In genomic region chr19:48444129-48444932, GRCh38 we compare ENCODE assay signal across 8 cellular contexts. TPM values are rescaled to one million over a fixed set of nuclear protein-coding genes. Genes with fewer than 3 reads are reported as not detected.
A peak's percentile ranks its signal among the peaks of the same experiment; 100 is the strongest.
DNase-seq lines count a peak whose midpoint lies in the region; ATAC-seq, FAIRE-seq and TF ChIP-seq lines count a peak whose summit lies in the region.

No MANE protein-coding gene starts in this region.

- H3K14ac ChIP-seq in H1 (ENCODE audit: insufficient read length) = no peak overlapping the region

- no peaks in the 10 kb centered on the region for H3K9me3 ChIP-seq in H1 (ENCODE audit: insufficient read depth in 2 of 2, low read depth in 1 of 2, low read length in 1 of 2)

- H3K4me2 ChIP-seq in H1 (ENCODE audit: insufficient read depth in 1 of 2, low read depth in 2 of 2, low read length in 2 of 2) = peak overlapping the region; percentile 53 to 85

- TF ChIP-seq RAD21 in H1 (IDR thresholded peaks at IDR 0.05 in 1 of 2, conservative IDR thresholded peaks at IDR 0.05 in 1 of 2; ENCODE audit: low read depth in 2 of 2, low read length in 2 of 2) = no peak

- no peak overlapping the region for H4K91ac ChIP-seq in H1 (replicated peaks; ENCODE audit: insufficient read length, low read length)

- peaks cover 9% of the 10 kb centered on the region for H3K23me2 ChIP-seq in H1 (ENCODE audit: low read depth, low read length)

- no peak for TF ChIP-seq CTCF in GM12864 (IDR thresholded peaks at IDR 0.05; ENCODE audit: low read depth, low read length, missing control alignments)
- TF ChIP-seq CTCF in H1 (IDR thresholded peaks at IDR 0.05; ENCODE audit: control extremely low read depth in 1 of 3, insufficient read depth in 1 of 3, low read depth in 1 of 3, low read length in 3 of 3) = no peak

- H2BK20ac ChIP-seq in H1 (ENCODE audit: low read length) = no peak overlapping the region

- peaks cover 0 to 5% (median 4%) of the 10 kb centered on the region in 4 experiments; a peak in 4 of 7 replicates for H3K4me1 ChIP-seq in H1 (replicated peaks in 1 of 4; ENCODE audit: control insufficient read depth in 3 of 4, insufficient read depth in 4 of 4, low read length in 3 of 4)

- H2AK5ac ChIP-seq in H1 (ENCODE audit: low read depth, low read length) = 0 out of 2 replicates have a peak overlapping the region, but pooled peaks have one; percentile 24

- peak overlapping the region; percentile 17; the same call in 1 of the 2 replicates for H2BK12ac ChIP-seq in H1 (ENCODE audit: low read depth, low read length)

- no peak overlapping the region for H3K56ac ChIP-seq in H1 (replicated peaks; ENCODE audit: insufficient read length, low read depth, low read length)

- CTCF ChIA-PET in H1 (lab: Charles Lee; ENCODE audit: partially characterized antibody) = interaction anchor here (0.5 to 1.6 kb wide), 5 partner anchors 11 to 1013 kb away, joined by 3 to 8 read pairs (median 4); no protein-coding TSS in a partner anchor

- H3K79me1 ChIP-seq in H1 (ENCODE audit: low read depth, low read length) = peaks cover 2% of the 10 kb centered on the region; the same call in 1 of the 2 replicates

- H3K4ac ChIP-seq in H1 (replicated peaks; ENCODE audit: insufficient read length, low read depth, low read length) = no peak overlapping the region

- no peak overlapping the region for H2AFZ ChIP-seq in H1 (ENCODE audit: low read length)

- intact Hi-C loops in sciatic nerve (cut with DNase I) = no loop called here

- no peak overlapping the region for H2BK15ac ChIP-seq in H1 (ENCODE audit: low read length)

- POLR2A ChIA-PET in H1 (lab: Charles Lee; ENCODE audit: partially characterized antibody) = interaction anchor here (1.0 to 3.0 kb wide), 11 partner anchors 10 to 53 kb away, joined by 3 to 13 read pairs (median 5); partner anchors contain the start of genes KCNJ14 and KDELR1

- H4K5ac ChIP-seq in H1 (ENCODE audit: insufficient read length, low read depth, low read length) = no peak overlapping the region

- ATAC-seq in sciatic nerve (peak; percentile 3), GM18505 (IDR thresholded peaks at IDR 0.05; ENCODE audit: unreplicated experiment) (no peak), HG02798 (IDR thresholded peaks at IDR 0.05; ENCODE audit: poor library complexity, unreplicated experiment) (no peak)

- no peak overlapping the region for H4K8ac ChIP-seq in H1 (ENCODE audit: extremely low read depth, insufficient read depth, low read length)

- 91% methylated on average over 37 of the region's 38 CpGs; no CpG with 5 or more reads in 1 of the 2 experiments for WGBS in H1 (ENCODE audit: extremely low coverage in 1 of 2, insufficient coverage in 1 of 2, insufficient read length in 1 of 2, insufficient replicate concordance in 2 of 2, low coverage in 1 of 2, low lambda C conversion rate in 2 of 2, missing lambda C conversion rate in 1 of 2), 2 experiments

- H4K20me1 ChIP-seq in H1 (replicated peaks in 1 of 2; ENCODE audit: control insufficient read depth in 1 of 2, insufficient read depth in 2 of 2, low read length in 2 of 2) = peaks cover 0 to 9% of the 10 kb centered on the region in 2 experiments

- H3K27me3 ChIP-seq in H1 (replicated peaks in 1 of 4; ENCODE audit: control insufficient read depth in 3 of 4, extremely low read depth in 1 of 4, insufficient read depth in 3 of 4, low read length in 3 of 4) = no peaks in the 10 kb centered on the region

- no peak overlapping the region for H3K18ac ChIP-seq in H1 (ENCODE audit: extremely low read depth, low read length)

- no peak overlapping the region for H3K23ac ChIP-seq in H1 (ENCODE audit: insufficient read length)

- TF ChIP-seq POLR2A in H1 (IDR thresholded peaks at IDR 0.05; ENCODE audit: control extremely low read depth in 1 of 2, low read depth in 2 of 2, low read length in 2 of 2) (no peak), GM18505 (IDR thresholded peaks at IDR 0.05; ENCODE audit: borderline replicate concordance, extremely low read depth, insufficient read depth, insufficient read length) (no peak)

- peaks cover 6 to 19% (median 16%) of the 10 kb centered on the region in 4 experiments; a peak in 7 of 8 replicates for H3K36me3 ChIP-seq in H1 (ENCODE audit: control insufficient read depth in 2 of 4, insufficient read depth in 4 of 4, low read length in 3 of 4)

- H2BK120ac ChIP-seq in H1 (replicated peaks; ENCODE audit: low read depth, low read length) = no peak overlapping the region

- DNase-seq in GM12864 (ENCODE audit: low read depth) = no peak
- peak; percentile 55 for DNase-seq in NCI-H748 treated with DMSO at 0.1 percent for 48 hours (lab: John Stamatoyannopoulos, UW)
- no peak for DNase-seq in H1 (ENCODE audit: low read depth in 1 of 2, low spot score in 2 of 2)
- DNase-seq in sciatic nerve (ENCODE audit: low spot score) = no peak
- no peak for DNase-seq in cerebellar cortex (ENCODE audit: low spot score)
- no peak for DNase-seq in RCC 7860 (ENCODE audit: low spot score)

- peaks cover 0 to 8% of the 10 kb centered on the region in 2 experiments; a peak in 2 of 4 replicates for H3K79me2 ChIP-seq in H1 (ENCODE audit: control insufficient read depth in 1 of 2, insufficient read depth in 2 of 2, low read length in 2 of 2)

- no peak overlapping the region for H3K9ac ChIP-seq in H1 (replicated peaks in 1 of 4; ENCODE audit: extremely low read depth in 1 of 4, low read depth in 3 of 4, low read length in 3 of 4)

- no peak overlapping the region for H3K27ac ChIP-seq in H1 (ENCODE audit: low read depth, low read length)

- FAIRE-seq in H1 (lab: Jason Lieb, UNC) (no peak), RCC 7860 (lab: Jason Lieb, UNC) (no peak)

- TF ChIP-seq EP300 in H1 (IDR thresholded peaks at IDR 0.05; ENCODE audit: borderline replicate concordance in 1 of 2, low read depth in 2 of 2, low read length in 2 of 2) = no peak

- no peak overlapping the region; the same call in 1 of the 2 replicates for H2BK5ac ChIP-seq in H1 (ENCODE audit: low read depth, low read length)

- H3K4me3 ChIP-seq in GM12864 (ENCODE audit: low read depth, low read length) (peak overlapping the region; percentile 89), H1 (ENCODE audit: extremely low read depth in 1 of 4, insufficient read depth in 2 of 4, low read depth in 3 of 4, low read length in 4 of 4) (peak overlapping the region; percentile 80 to 99 (median 95); a peak in 3 of 8 replicates)

TF ChIP-seq in H1, 55 proteins besides CTCF, POLR2A, EP300 and RAD21 (continues in another document):
- TF ChIP-seq YY1 (IDR thresholded peaks at IDR 0.05; ENCODE audit: low read depth, low read length) (no peak), POU5F1 (IDR thresholded peaks at IDR 0.05; ENCODE audit: low read depth, low read length) (no peak)

RNA-seq across cellular contexts. Expression of gene GRWD1, which starts 1.5 kb away (rescaled TPM):
- 61.9 and 64.9 TPM in 2 replicates for total RNA-seq in H1 (2021; fragmentation: NEBNext Ultra II Directional; extraction: Animal tissue kit (Norgen Biotek cat#: 25700))
- 36.9 and 46.4 TPM in 2 replicates for polyA plus RNA-seq in H1 (2011; rRNA removed)
- polyA plus RNA-seq in H1 (2011; cell fraction: cytosol; rRNA removed) = 44.2 TPM
- 30.1 TPM for polyA plus RNA-seq in H1 (2011; cell fraction: nucleus; rRNA removed)
- 25.4 to 44.2 TPM (median 41.0 TPM) in 4 replicates for polyA plus RNA-seq in H1 (2012, experiment 1 of 2)
- polyA plus RNA-seq in H1 (2012, experiment 2 of 2) = 36.9 TPM
- polyA plus RNA-seq in H1 (2013, experiment 1 of 2) = 18.6 TPM
- polyA plus RNA-seq in H1 (2013, experiment 2 of 2) = 17.3 TPM
- 11.5 and 19.1 TPM in 2 replicates for polyA minus RNA-seq in H1 (2011; rRNA and poly(A)+ RNA removed)
- polyA minus RNA-seq in H1 (2011; cell fraction: cytosol; rRNA and poly(A)+ RNA removed) = 24.4 TPM
- polyA minus RNA-seq in H1 (2011; cell fraction: nucleus; rRNA and poly(A)+ RNA removed) = 18.2 TPM
- 23.4 TPM for total RNA-seq in sciatic nerve

RNA-seq across cellular contexts. Expression of gene KCNJ14, which starts 11.0 kb away (rescaled TPM):
- 0.89 and 1.0 TPM in 2 replicates for total RNA-seq in H1 (2021; fragmentation: NEBNext Ultra II Directional; extraction: Animal tissue kit (Norgen Biotek cat#: 25700))
- polyA plus RNA-seq in H1 (2011; rRNA removed) = 0.45 and 0.61 TPM in 2 replicates
- polyA plus RNA-seq in H1 (2011; cell fraction: cytosol; rRNA removed) = 0.28 TPM
- 1.3 TPM for polyA plus RNA-seq in H1 (2011; cell fraction: nucleus; rRNA removed)
- polyA plus RNA-seq in H1 (2012, experiment 1 of 2) = 0.66 to 0.84 TPM (median 0.73 TPM) in 4 replicates
- polyA plus RNA-seq in H1 (2012, experiment 2 of 2) = 0.68 TPM
- polyA plus RNA-seq in H1 (2013, experiment 1 of 2) = 0.39 TPM
- 0.44 TPM for polyA plus RNA-seq in H1 (2013, experiment 2 of 2)
- polyA minus RNA-seq in H1 (2011; rRNA and poly(A)+ RNA removed) = 0.68 and 1.9 TPM in 2 replicates
- 0.37 TPM for polyA minus RNA-seq in H1 (2011; cell fraction: cytosol; rRNA and poly(A)+ RNA removed)
- polyA minus RNA-seq in H1 (2011; cell fraction: nucleus; rRNA and poly(A)+ RNA removed) = 0.80 TPM
- total RNA-seq in sciatic nerve = 0.71 TPM

RNA-seq across cellular contexts. Expression of gene CYTH2, which starts 24.8 kb away (rescaled TPM):
- 67.7 and 71.4 TPM in 2 replicates for total RNA-seq in H1 (2021; fragmentation: NEBNext Ultra II Directional; extraction: Animal tissue kit (Norgen Biotek cat#: 25700))
- polyA plus RNA-seq in H1 (2011; rRNA removed) = 43.7 and 62.5 TPM in 2 replicates
- polyA plus RNA-seq in H1 (2011; cell fraction: cytosol; rRNA removed) = 59.5 TPM
- 225 TPM for polyA plus RNA-seq in H1 (2011; cell fraction: nucleus; rRNA removed)
- 64.0 to 76.5 TPM (median 71.8 TPM) in 4 replicates for polyA plus RNA-seq in H1 (2012, experiment 1 of 2)
- polyA plus RNA-seq in H1 (2012, experiment 2 of 2) = 35.7 TPM
- 44.2 TPM for polyA plus RNA-seq in H1 (2013, experiment 1 of 2)
- 37.5 TPM for polyA plus RNA-seq in H1 (2013, experiment 2 of 2)
- 53.7 and 70.7 TPM in 2 replicates for polyA minus RNA-seq in H1 (2011; rRNA and poly(A)+ RNA removed)
- polyA minus RNA-seq in H1 (2011; cell fraction: cytosol; rRNA and poly(A)+ RNA removed) = 28.7 TPM
- 65.5 TPM for polyA minus RNA-seq in H1 (2011; cell fraction: nucleus; rRNA and poly(A)+ RNA removed)
- 62.7 TPM for total RNA-seq in sciatic nerve

RNA-seq across cellular contexts. Expression of gene GRIN2D, which starts 50.9 kb away (rescaled TPM):
- 11.0 and 12.4 TPM in 2 replicates for total RNA-seq in H1 (2021; fragmentation: NEBNext Ultra II Directional; extraction: Animal tissue kit (Norgen Biotek cat#: 25700))
- 2.2 and 4.9 TPM in 2 replicates for polyA plus RNA-seq in H1 (2011; rRNA removed)
- 1.6 TPM for polyA plus RNA-seq in H1 (2011; cell fraction: cytosol; rRNA removed)
- polyA plus RNA-seq in H1 (2011; cell fraction: nucleus; rRNA removed) = 6.1 TPM
- polyA plus RNA-seq in H1 (2012, experiment 1 of 2) = 3.6 to 9.3 TPM (median 7.1 TPM) in 4 replicates
- polyA plus RNA-seq in H1 (2012, experiment 2 of 2) = 4.5 TPM
- 37.6 TPM for polyA plus RNA-seq in H1 (2013, experiment 1 of 2)
- 33.0 TPM for polyA plus RNA-seq in H1 (2013, experiment 2 of 2)
- 2.1 and 2.7 TPM in 2 replicates for polyA minus RNA-seq in H1 (2011; rRNA and poly(A)+ RNA removed)
- polyA minus RNA-seq in H1 (2011; cell fraction: cytosol; rRNA and poly(A)+ RNA removed) = 8.6 TPM
- polyA minus RNA-seq in H1 (2011; cell fraction: nucleus; rRNA and poly(A)+ RNA removed) = 4.9 TPM
- 1.1 TPM for total RNA-seq in sciatic nerve

RNA-seq across cellular contexts. Expression of gene KDELR1, which starts 53.0 kb away (rescaled TPM):
- total RNA-seq in H1 (2021; fragmentation: NEBNext Ultra II Directional; extraction: Animal tissue kit (Norgen Biotek cat#: 25700)) = 224 and 225 TPM in 2 replicates
- 231 and 249 TPM in 2 replicates for polyA plus RNA-seq in H1 (2011; rRNA removed)
- 107 TPM for polyA plus RNA-seq in H1 (2011; cell fraction: cytosol; rRNA removed)
- polyA plus RNA-seq in H1 (2011; cell fraction: nucleus; rRNA removed) = 178 TPM
- polyA plus RNA-seq in H1 (2012, experiment 1 of 2) = 154 to 271 TPM (median 239 TPM) in 4 replicates
- 352 TPM for polyA plus RNA-seq in H1 (2012, experiment 2 of 2)
- polyA plus RNA-seq in H1 (2013, experiment 1 of 2) = 604 TPM
- polyA plus RNA-seq in H1 (2013, experiment 2 of 2) = 663 TPM
- 147 and 178 TPM in 2 replicates for polyA minus RNA-seq in H1 (2011; rRNA and poly(A)+ RNA removed)
- polyA minus RNA-seq in H1 (2011; cell fraction: cytosol; rRNA and poly(A)+ RNA removed) = 102 TPM
- polyA minus RNA-seq in H1 (2011; cell fraction: nucleus; rRNA and poly(A)+ RNA removed) = 58.9 TPM
- 104 TPM for total RNA-seq in sciatic nerve
